In the genomic region with DNA sequence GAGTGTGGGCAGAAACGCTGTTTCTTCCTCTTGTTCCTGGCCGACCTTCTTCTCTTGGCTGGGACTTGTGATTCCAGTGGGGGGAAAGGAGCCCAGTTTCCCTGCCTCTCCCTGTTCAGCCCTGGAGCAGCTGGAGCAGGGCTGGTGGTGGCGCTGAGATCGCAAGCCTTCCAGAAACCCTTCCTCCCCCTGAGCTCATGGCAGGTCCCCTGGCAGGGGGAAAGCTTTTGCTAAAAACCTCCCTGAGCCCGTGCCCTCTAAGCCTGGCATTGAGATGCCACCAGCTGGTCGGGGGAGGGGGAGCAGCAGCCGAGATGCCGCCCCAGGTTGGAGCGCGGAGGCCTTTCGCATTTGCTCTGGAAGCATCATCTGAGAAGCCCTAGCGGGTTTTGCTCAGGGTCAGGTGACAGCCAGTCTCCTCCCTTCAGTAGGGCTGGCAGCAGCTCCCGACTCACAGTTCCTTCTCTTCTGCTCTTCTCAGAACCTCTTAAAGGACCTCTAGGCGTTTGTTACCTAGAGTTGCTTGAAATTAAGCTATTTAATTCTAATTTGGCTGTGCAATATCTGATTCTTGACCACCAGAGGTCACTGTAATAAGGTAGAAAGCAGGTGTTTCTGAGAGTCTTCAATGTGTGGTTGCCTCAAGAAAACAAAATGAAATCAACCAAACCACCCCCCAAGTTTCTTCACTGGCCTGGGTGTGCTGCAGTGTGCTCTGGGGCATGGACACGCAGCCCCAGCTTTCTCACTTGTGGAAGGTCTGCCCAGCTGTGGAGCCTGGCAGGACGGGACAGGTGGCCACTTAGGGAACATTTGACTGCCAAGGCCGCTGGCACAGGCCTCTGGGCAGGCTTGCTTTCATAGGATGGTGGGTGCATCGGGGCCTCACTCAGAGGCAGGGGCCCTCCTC, we compare ENCODE assay signal across 7 cellular contexts.
DNase-seq lines count a peak whose midpoint lies in the region; TF ChIP-seq lines count a peak whose summit lies in the region.

No MANE protein-coding gene starts in this region.

- H3K9me3 ChIP-seq in testis = no peaks in the 10 kb centered on the region

- peak; percentile 86 for DNase-seq in G401 (ENCODE audit: low spot score)
- peak; percentile 57 for DNase-seq in M059J (ENCODE audit: low read depth)
- peak in 34 of 51 donors; percentile 10 to 84 (median 43) for DNase-seq in hypothalamus (lab: John Stamatoyannopoulos, UW)
- peak; percentile 46 for DNase-seq in testis
- DNase-seq in stimulated activated CD4-positive, alpha-beta T cell treated with anti-CD3 and anti-CD28 coated beads, Interleukin-4, amount 100 ng/mL, for 24 hours = no peak
- DNase-seq in GDM1 (lab: John Stamatoyannopoulos, UW) = no peak

- no peaks in the 10 kb centered on the region for H3K27me3 ChIP-seq in testis

- no peaks in the 10 kb centered on the region for H3K4me1 ChIP-seq in testis

- H3K27ac ChIP-seq in VCaP = no peak overlapping the region
- H3K27ac ChIP-seq in testis = no peak overlapping the region

- WGBS in testis, 2 donors = 45 to 52% methylated on average over 17 to 18 of the region's 18 CpGs

- TF ChIP-seq POLR2A in testis (IDR thresholded peaks at IDR 0.05) = no peak

- in situ Hi-C loops in G401 (cut with HindIII; ENCODE audit: low sequenced_read_pairs) = no loop called here

- peak; percentile 85 for TF ChIP-seq CTCF in VCaP (conservative IDR thresholded peaks at IDR 0.05)
- peak; percentile 35 to 52 (median 41) for TF ChIP-seq CTCF in testis (IDR thresholded peaks at IDR 0.05)

- intact Hi-C loops in testis (cut with DNase I; ENCODE audit: low total_unique reads) = loop anchor here (10.0 kb wide), 1 partner anchor 602 kb away; no protein-coding TSS in a partner anchor

- no peaks in the 10 kb centered on the region for H3K36me3 ChIP-seq in testis (ENCODE audit: low read depth, missing control alignments)

- H3K4me3 ChIP-seq in testis = no peak overlapping the region

Comparison
In these comparisons a context has a peak if more than half of its experiments do, and no peak if none do; other contexts are left out.
1. DNase-seq: peak in G401 (single experiment), M059J (single experiment), hypothalamus (34 of 51) and testis (single experiment); none in stimulated activated CD4-positive, alpha-beta T cell treated with anti-CD3 and anti-CD28 coated beads, Interleukin-4, amount 100 ng/mL, for 24 hours (single experiment) and GDM1 (single experiment).